18 cellular contexts compared by ENCODE assay signal in genomic region chr5:165624547-165624946, GRCh38.
"Had no signal": no experiment of that assay in that cellular context is flagged by ENCODE, and none has a peak within 500 bp of the region (broad histone marks: within the 10 kb centered on the region; RNA-seq: fewer than 3 reads in every experiment).

No MANE protein-coding gene starts in this region.

- H3K27me3 ChIP-seq: SJSA1 had no signal

- DNase-seq: KBM-7, NCI-H1048, NCI-H1105, NCI-H1417, NCI-H146, NCI-H1694 treated with DMSO at 0.1 percent for 48 hours, NCI-H1930, NCI-H2081, NCI-H2107, NCI-H2227 treated with DMSO at 0.1 percent for 48 hours, NCI-H524, NCI-H526 treated with DMSO at 0.1 percent for 48 hours, NCI-H748 treated with DMSO at 0.1 percent for 48 hours, Right ventricle myocardium superior, RPMI8226, SIG-M5 had no signal

- H3K4me1 ChIP-seq: SJSA1 had no signal

- H3K36me3 ChIP-seq: SJSA1 had no signal

- H3K27ac ChIP-seq: SJSA1, SK-N-MC had no signal

- H3K4me3 ChIP-seq: SJSA1, SK-N-MC had no signal
